In the genomic region with DNA sequence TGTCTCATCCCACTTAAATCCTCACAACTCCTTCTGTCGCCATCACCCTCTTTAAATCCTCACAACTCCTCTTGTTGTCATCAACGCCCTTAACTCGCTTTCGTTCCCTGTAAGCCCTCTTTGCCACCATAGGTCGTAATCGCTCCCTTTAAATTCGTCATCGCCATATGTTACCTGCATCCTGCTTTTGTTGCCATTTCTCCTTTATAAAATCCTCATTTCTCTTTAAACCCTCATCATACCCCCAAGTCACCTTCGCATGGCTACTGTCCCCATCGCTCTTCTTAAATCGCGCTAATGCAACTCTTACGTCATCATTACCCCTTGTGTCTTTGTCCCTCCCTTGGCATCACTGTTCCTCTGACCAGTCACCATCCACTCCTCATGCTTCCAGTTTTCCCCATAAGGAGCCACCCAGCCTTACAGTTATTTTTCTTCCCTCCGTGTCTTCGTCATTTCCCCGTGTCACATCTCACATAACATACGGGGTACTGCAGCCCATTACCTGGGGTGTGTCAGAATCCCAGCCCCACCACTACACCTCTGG, we compare ENCODE assay signal across 8 cellular contexts. TPM values are rescaled to one million over a fixed set of nuclear protein-coding genes. Genes with fewer than 3 reads are reported as not detected.
DNase-seq lines count a peak whose midpoint lies in the region; ATAC-seq and TF ChIP-seq lines count a peak whose summit lies in the region.

No MANE protein-coding gene starts in this region.

- intact Hi-C loops in Caco-2 (cut with micrococcal nuclease; ENCODE audit: unreplicated experiment), result loop anchor here (1.0 to 2.0 kb wide), 2 partner anchors 72 to 94 kb away; no protein-coding TSS in a partner anchor

- POLR2A ChIA-PET in Caco-2 (lab: Charles Lee), result interaction anchor here (0.5 to 1.2 kb wide), 3 partner anchors 72 to 142 kb away, joined by 3 to 14 read pairs (median 5); a partner anchor contains a TSS

- peak overlapping the region; percentile 92 for H3K4me3 Mint-ChIP-seq in Caco-2 (ENCODE audit: unreplicated experiment)
- peak overlapping the region; percentile 73 to 86 for H3K4me3 Mint-ChIP-seq in effector memory CD8-positive, alpha-beta T cell
- peak overlapping the region; percentile 84 to 98 (median 89) for H3K4me3 Mint-ChIP-seq in naive B cell

- peak overlapping the region; percentile 3 for H3K27ac ChIP-seq in SJSA1

- peaks cover 14% of the 10 kb centered on the region for H3K36me3 Mint-ChIP-seq in Caco-2 (ENCODE audit: insufficient read depth, unreplicated experiment)
- H3K36me3 Mint-ChIP-seq in effector memory CD8-positive, alpha-beta T cell (ENCODE audit: insufficient read depth), result peaks cover 4% of the 10 kb centered on the region
- no peaks in the 10 kb centered on the region for H3K36me3 Mint-ChIP-seq in naive B cell

- H3K4me3 ChIP-seq in Caco-2 (ENCODE audit: low read depth, low read length) (peak overlapping the region; percentile 79), SJSA1 (peak overlapping the region; percentile 56)

- no peak for ATAC-seq in effector memory CD8-positive, alpha-beta T cell (replicated peaks)
- ATAC-seq in naive B cell (ENCODE audit: low read depth in 2 of 2), result no peak
- no peak for ATAC-seq in HG03457 (IDR thresholded peaks at IDR 0.05; ENCODE audit: unreplicated experiment)
- no peak for ATAC-seq in GM19467 (IDR thresholded peaks at IDR 0.05; ENCODE audit: unreplicated experiment)

- no peaks in the 10 kb centered on the region for H3K36me3 ChIP-seq in Caco-2 (ENCODE audit: control insufficient read depth, insufficient read depth, low read length)
- H3K36me3 ChIP-seq in SJSA1, result peaks cover 3% of the 10 kb centered on the region; the same call in 1 of the 2 replicates

- H3K4me1 ChIP-seq in Caco-2, result 0 out of 2 replicates have a peak, but pooled peaks cover 5% of the 10 kb centered on the region
- H3K4me1 ChIP-seq in SJSA1 (replicated peaks), result peaks cover 7% of the 10 kb centered on the region

- BruUV-seq in Caco-2 (replicated peaks; lab: Mats Ljungman, UMichigan), result TSS peak; percentile 77

- H3K27me3 Mint-ChIP-seq in Caco-2 (ENCODE audit: insufficient read depth, unreplicated experiment), result no peaks in the 10 kb centered on the region
- H3K27me3 Mint-ChIP-seq in effector memory CD8-positive, alpha-beta T cell, result no peaks in the 10 kb centered on the region
- H3K27me3 Mint-ChIP-seq in naive B cell, result no peaks in the 10 kb centered on the region

- H3K9me3 Mint-ChIP-seq in Caco-2 (ENCODE audit: unreplicated experiment), result no peaks in the 10 kb centered on the region
- no peaks in the 10 kb centered on the region for H3K9me3 Mint-ChIP-seq in effector memory CD8-positive, alpha-beta T cell
- no peaks in the 10 kb centered on the region for H3K9me3 Mint-ChIP-seq in naive B cell

- no peak for TF ChIP-seq CTCF in Caco-2 (IDR thresholded peaks at IDR 0.05; ENCODE audit: insufficient read depth in 1 of 2, low read depth in 1 of 2, low read length in 1 of 2, severe bottlenecking in 1 of 2, unreplicated experiment in 1 of 2)

- H3K27me3 ChIP-seq in Caco-2 (replicated peaks; ENCODE audit: control insufficient read depth, insufficient read depth, low read length) (no peaks in the 10 kb centered on the region), SJSA1 (replicated peaks) (no peaks in the 10 kb centered on the region)

- DNase-seq in Caco-2 (peak in 1 of 2 experiments; percentile 14), HS-5 (ENCODE audit: low read depth) (peak; percentile 18), SJSA1 (ENCODE audit: low read depth in 1 of 2, low spot score in 2 of 2) (peak in 1 of 2 experiments; percentile 54), naive B cell (no peak), SKM-1 treated with dmso at 0.1 percent for 144 hours (lab: John Stamatoyannopoulos, UW; ENCODE audit: unreplicated experiment) (no peak)
- DNase-seq in effector memory CD8-positive, alpha-beta T cell, result no peak

- no peaks in the 10 kb centered on the region for H3K4me1 Mint-ChIP-seq in Caco-2 (ENCODE audit: low read depth, unreplicated experiment)
- peaks cover 23 to 27% of the 10 kb centered on the region in 2 donors for H3K4me1 Mint-ChIP-seq in effector memory CD8-positive, alpha-beta T cell (ENCODE audit: low read depth in 2 of 2)
- peaks cover 21 to 34% (median 34%) of the 10 kb centered on the region in 3 donors for H3K4me1 Mint-ChIP-seq in naive B cell

- CTCF ChIA-PET in Caco-2 (lab: Charles Lee), result interaction anchor here (0.8 to 1.2 kb wide), 3 partner anchors 32 to 72 kb away, joined by 6 to 7 read pairs (median 6); no protein-coding TSS in a partner anchor

- H3K27ac Mint-ChIP-seq in Caco-2 (ENCODE audit: unreplicated experiment) (peak overlapping the region; percentile 85), naive B cell (peak overlapping the region; percentile 79 to 97 (median 89))
- H3K27ac Mint-ChIP-seq in effector memory CD8-positive, alpha-beta T cell, result peak overlapping the region; percentile 87 to 94

- no peaks in the 10 kb centered on the region for H3K9me3 ChIP-seq in Caco-2
- no peaks in the 10 kb centered on the region for H3K9me3 ChIP-seq in SJSA1 (replicated peaks)

RNA-seq across cellular contexts. Expression of a gene that starts 0.5 kb away (rescaled TPM):
- total RNA-seq in Caco-2 (2022), result 100 and 114 TPM in 2 replicates
- 208 and 270 TPM in 2 replicates for total RNA-seq in SJSA1 (2014; rRNA removed; shearing (Covaris generic))
- 10 to 100 TPM; 28.2 to 46.5 (median 37.2) TPM for polyA plus RNA-seq in naive B cell (ENCODE audit: low read depth in 6 of 6)

RNA-seq across cellular contexts. Expression of a gene that starts 0.8 kb away (rescaled TPM):
- total RNA-seq in Caco-2 (2022), result 25.8 and 28.3 TPM in 2 replicates
- 11.6 and 41.7 TPM in 2 replicates for total RNA-seq in SJSA1 (2014; rRNA removed; shearing (Covaris generic))
- polyA plus RNA-seq in naive B cell (ENCODE audit: low read depth in 6 of 6), result 10 to 100 TPM in 1 of 6 donors, 1 to 10 TPM in 5; 6.2 to 14.0 (median 8.5) TPM

RNA-seq across cellular contexts. Expression of a gene that starts 40.9 kb away (rescaled TPM):
- not detected in 2 replicates for total RNA-seq in Caco-2 (2022)
- 0.08 TPM in 1 of 2 replicates, not detected in the other for total RNA-seq in SJSA1 (2014; rRNA removed; shearing (Covaris generic))
- not detected for polyA plus RNA-seq in naive B cell (ENCODE audit: low read depth in 6 of 6)
